19 cellular contexts compared by ENCODE assay signal in genomic region chr3:197369545-197369944, GRCh38.
"Had no signal": no experiment of that assay in that cellular context is flagged by ENCODE, and none has a peak within 500 bp of the region (broad histone marks: within the 10 kb centered on the region; RNA-seq: fewer than 3 reads in every experiment).

No MANE protein-coding gene starts in this region.

- DNase-seq: activated CD4-positive, alpha-beta T cell treated with anti-CD3 and anti-CD28 coated beads, Interleukin-2, amount 10 ng/mL, durations not matched to agents 24 days and 14 days; activated CD4-positive, alpha-beta T cell treated with anti-CD3 and anti-CD28 coated beads, Interleukin-2, amount 50 U/mL, for 48 hours; activated CD4-positive, CD25-positive, alpha-beta regulatory T cell treated with anti-CD3 and anti-CD28 coated beads, Interleukin-2, amount 50 U/mL, for 72 hours; activated CD8-positive, alpha-beta memory T cell treated with anti-CD3 and anti-CD28 coated beads, Interleukin-2, amount 10 ng/mL, durations not matched to agents 7 days and 5 days; activated effector memory CD4-positive, alpha-beta T cell treated with anti-CD3 and anti-CD28 coated beads, Interleukin-2, amount 50 U/mL, for 16 hours; activated naive CD4-positive, alpha-beta T cell treated with Interleukin-2 at 50 U/mL for 16 hours; activated naive CD8-positive, alpha-beta T cell treated with anti-CD3 and anti-CD28 coated beads, Interleukin-2, amount 50 U/mL, for 24 hours; activated T-cell treated with anti-CD3 and anti-CD28 coated beads, Interleukin-2, amount 50 U/mL, for 24 hours; amniotic stem cell; Karpas-422; MM.1S; NCI-H1436; SHP77 treated with DMSO at 0.1 percent for 48 hours had no signal

- FAIRE-seq: astrocyte had no signal

- H3K36me3 Mint-ChIP-seq: activated CD8-positive, alpha-beta memory T cell treated with anti-CD3 and anti-CD28 coated beads, Interleukin-2, amount 10 ng/mL, durations not matched to agents 7 days and 5 days; activated naive CD4-positive, alpha-beta T cell treated with anti-CD3 and anti-CD28 coated beads, Interleukin-2, amount 50 U/mL, for 72 hours; brain; WTC11 had no signal

- H3K4me1 Mint-ChIP-seq: activated CD4-positive, alpha-beta T cell treated with anti-CD3 and anti-CD28 coated beads, Interleukin-2, amount 10 ng/mL, durations not matched to agents 24 days and 14 days; activated CD8-positive, alpha-beta memory T cell treated with anti-CD3 and anti-CD28 coated beads, Interleukin-2, amount 10 ng/mL, durations not matched to agents 7 days and 5 days; activated naive CD8-positive, alpha-beta T cell treated with anti-CD3 and anti-CD28 coated beads, Interleukin-2, amount 50 U/mL, for 24 hours had no signal

- H3K9me3 Mint-ChIP-seq: activated CD4-positive, alpha-beta T cell treated with anti-CD3 and anti-CD28 coated beads, Interleukin-2, amount 10 ng/mL, durations not matched to agents 24 days and 14 days; activated naive CD4-positive, alpha-beta T cell treated with anti-CD3 and anti-CD28 coated beads, Interleukin-2, amount 50 U/mL, for 72 hours; activated naive CD8-positive, alpha-beta T cell treated with anti-CD3 and anti-CD28 coated beads, Interleukin-2, amount 50 U/mL, for 24 hours; activated T-cell treated with anti-CD3 and anti-CD28 coated beads, Interleukin-2, amount 50 U/mL, for 24 hours; activated T-helper 1 cell treated with anti-CD3 and anti-CD28 coated beads, Interleukin-12 subunit alpha, Interleukin-12 subunit beta, Interleukin-2, Interleukin-4 antibody, amounts not matched to agents 30 ng/mL and 10 ng/mL and 1 ng/mL, durations not matched to agents 14 hours and 24 hours and 36 hours; T-helper 1 cell treated with Interleukin-12 subunit alpha and Interleukin-12 subunit beta and Interleukin-4 antibody, amounts not matched to agents 30 μg/mL and 1 μg/mL, for 36 hours; WTC11 had no signal

- ATAC-seq: activated CD8-positive, alpha-beta memory T cell treated with anti-CD3 and anti-CD28 coated beads, Interleukin-2, amount 10 ng/mL, durations not matched to agents 7 days and 5 days; activated naive CD4-positive, alpha-beta T cell treated with anti-CD3 and anti-CD28 coated beads, Interleukin-2, amount 50 U/mL, for 72 hours; activated naive CD8-positive, alpha-beta T cell treated with anti-CD3 and anti-CD28 coated beads, Interleukin-2, amount 50 U/mL, for 24 hours; WTC11 had no signal

- H3K4me3 Mint-ChIP-seq: activated CD4-positive, alpha-beta T cell treated with anti-CD3 and anti-CD28 coated beads, Interleukin-2, amount 10 ng/mL, durations not matched to agents 24 days and 14 days; activated CD8-positive, alpha-beta memory T cell treated with anti-CD3 and anti-CD28 coated beads, Interleukin-2, amount 10 ng/mL, durations not matched to agents 7 days and 5 days; activated naive CD8-positive, alpha-beta T cell treated with anti-CD3 and anti-CD28 coated beads, Interleukin-2, amount 50 U/mL, for 24 hours; activated T-cell treated with anti-CD3 and anti-CD28 coated beads, Interleukin-2, amount 50 U/mL, for 24 hours; activated T-helper 1 cell treated with anti-CD3 and anti-CD28 coated beads, Interleukin-12 subunit alpha, Interleukin-12 subunit beta, Interleukin-2, Interleukin-4 antibody, amounts not matched to agents 30 ng/mL and 10 ng/mL and 1 ng/mL, durations not matched to agents 14 hours and 24 hours and 36 hours; brain; T-helper 1 cell treated with Interleukin-12 subunit alpha and Interleukin-12 subunit beta and Interleukin-4 antibody, amounts not matched to agents 30 μg/mL and 1 μg/mL, for 36 hours; WTC11 had no signal

- H3K27ac Mint-ChIP-seq: activated CD4-positive, alpha-beta T cell treated with anti-CD3 and anti-CD28 coated beads, Interleukin-2, amount 10 ng/mL, durations not matched to agents 24 days and 14 days; activated CD8-positive, alpha-beta memory T cell treated with anti-CD3 and anti-CD28 coated beads, Interleukin-2, amount 10 ng/mL, durations not matched to agents 7 days and 5 days; activated naive CD4-positive, alpha-beta T cell treated with anti-CD3 and anti-CD28 coated beads, Interleukin-2, amount 50 U/mL, for 72 hours; activated naive CD8-positive, alpha-beta T cell treated with anti-CD3 and anti-CD28 coated beads, Interleukin-2, amount 50 U/mL, for 24 hours; activated T-cell treated with anti-CD3 and anti-CD28 coated beads, Interleukin-2, amount 50 U/mL, for 24 hours; activated T-helper 1 cell treated with anti-CD3 and anti-CD28 coated beads, Interleukin-12 subunit alpha, Interleukin-12 subunit beta, Interleukin-2, Interleukin-4 antibody, amounts not matched to agents 30 ng/mL and 10 ng/mL and 1 ng/mL, durations not matched to agents 14 hours and 24 hours and 36 hours; T-helper 1 cell treated with Interleukin-12 subunit alpha and Interleukin-12 subunit beta and Interleukin-4 antibody, amounts not matched to agents 30 μg/mL and 1 μg/mL, for 36 hours; WTC11 had no signal
